In genomic region chr2:105925390-105925789, GRCh38 we compare ENCODE assay signal across 20 cellular contexts.
A peak's percentile ranks its signal among the peaks of the same experiment; 100 is the strongest.
DNase-seq lines count a peak whose midpoint lies in the region; ATAC-seq lines count a peak whose summit lies in the region.
"Had no signal": no experiment of that assay in that cellular context is flagged by ENCODE, and none has a peak within 500 bp of the region (broad histone marks: within the 10 kb centered on the region; RNA-seq: fewer than 3 reads in every experiment).

No MANE protein-coding gene starts in this region.

- POLR2A ChIA-PET in T-cell (lab: Charles Lee) = no interaction called here

- CTCF ChIA-PET in T-cell (lab: Charles Lee) = interaction anchor here in 1 of 2 donors (1.6 kb wide), 1 partner anchor 10 kb away, joined by 5 read pairs; no protein-coding TSS in a partner anchor

- H2AK5ac ChIP-seq in mesenchymal stem cell (ENCODE audit: low read length, severe bottlenecking) = no peak overlapping the region

- H3K23ac ChIP-seq in mesenchymal stem cell (ENCODE audit: low read length in 2 of 2) = no peak overlapping the region

- H3K18ac ChIP-seq in mesenchymal stem cell (ENCODE audit: low read depth in 1 of 2, low read length in 2 of 2) = no peak overlapping the region

- no peak overlapping the region for H3K4me2 ChIP-seq in mesenchymal stem cell (ENCODE audit: low read length, poor library complexity, severe bottlenecking)
- H3K4me2 ChIP-seq: BLaER1 treated with 17β-estradiol and CSF1 and Interleukin-3, amounts not matched to agents 10 nM and 100 nM; KMS-11; PC-9 had no signal

- 72% methylated on average over 6 of the region's 6 CpGs for WGBS in mesenchymal stem cell

- H2BK5ac ChIP-seq in mesenchymal stem cell (ENCODE audit: low read depth, low read length, poor library complexity, severe bottlenecking) = no peak overlapping the region

- peak overlapping the region; percentile 36 to 76 for H3K27ac Mint-ChIP-seq in T-cell
- H3K27ac Mint-ChIP-seq in stimulated activated effector memory CD8-positive, alpha-beta T cell treated with anti-CD3 and anti-CD28 coated beads, Interleukin-12 subunit alpha, Interleukin-12 subunit beta, amount 100 ng/mL, for 72 hours = peak overlapping the region; percentile 4

- no peaks in the 10 kb centered on the region for H3K9me3 ChIP-seq in mesenchymal stem cell (ENCODE audit: control insufficient read depth, low read length)
- H3K9me3 ChIP-seq: Caco-2 had no signal

- no peak for ATAC-seq in T-cell (replicated peaks in 1 of 4)
- no peak for ATAC-seq in stimulated activated effector memory CD8-positive, alpha-beta T cell treated with anti-CD3 and anti-CD28 coated beads, Interleukin-12 subunit alpha, Interleukin-12 subunit beta, amount 100 ng/mL, for 72 hours

- no peak overlapping the region for H3K27ac ChIP-seq in mesenchymal stem cell (ENCODE audit: low read length, poor library complexity, severe bottlenecking)
- H3K27ac ChIP-seq: BLaER1 treated with 17β-estradiol and CSF1 and Interleukin-3, amounts not matched to agents 10 nM and 100 nM; KMS-11; PC-9; SJSA1 had no signal

- H3K27me3 Mint-ChIP-seq in T-cell = no peaks in the 10 kb centered on the region

- peaks cover 71 to 77% (median 77%) of the 10 kb centered on the region in 3 donors for H3K4me1 Mint-ChIP-seq in T-cell
- H3K4me1 Mint-ChIP-seq in stimulated activated effector memory CD8-positive, alpha-beta T cell treated with anti-CD3 and anti-CD28 coated beads, Interleukin-12 subunit alpha, Interleukin-12 subunit beta, amount 100 ng/mL, for 72 hours = peaks cover 39% of the 10 kb centered on the region

- no peak overlapping the region for H4K8ac ChIP-seq in mesenchymal stem cell (ENCODE audit: low read length)

- no peaks in the 10 kb centered on the region for H3K79me1 ChIP-seq in mesenchymal stem cell (replicated peaks; ENCODE audit: low read length, poor library complexity, severe bottlenecking)

- H2AFZ ChIP-seq in mesenchymal stem cell (ENCODE audit: low read depth, low read length) = no peak overlapping the region
- H2AFZ ChIP-seq: PC-9 had no signal

- H3K4ac ChIP-seq in mesenchymal stem cell (ENCODE audit: low read depth in 1 of 2, low read length in 2 of 2) = no peak overlapping the region

- H2BK12ac ChIP-seq in mesenchymal stem cell (ENCODE audit: low read length in 2 of 2) = no peak overlapping the region

- H3K9ac ChIP-seq in mesenchymal stem cell (ENCODE audit: low read length) = no peak overlapping the region
- H3K9ac ChIP-seq: BLaER1 treated with 17β-estradiol and CSF1 and Interleukin-3, amounts not matched to agents 10 nM and 100 nM; KMS-11 had no signal

- DNase-seq in NCI-H748 (lab: John Stamatoyannopoulos, UW; ENCODE audit: unreplicated experiment) (peak; percentile 18), NCI-H748 treated with DMSO at 0.1 percent for 48 hours (lab: John Stamatoyannopoulos, UW) (no peak), NCI-H146 (lab: John Stamatoyannopoulos, UW) (peak; percentile 63), T-cell (no peak), mesenchymal stem cell (no peak), AG20443 (ENCODE audit: low spot score) (no peak)
- DNase-seq in stimulated activated effector memory CD8-positive, alpha-beta T cell treated with anti-CD3 and anti-CD28 coated beads, Interleukin-12 subunit alpha, Interleukin-12 subunit beta, amount 100 ng/mL, for 72 hours (ENCODE audit: low spot score in 2 of 2) = no peak
- DNase-seq in activated CD4-positive, alpha-beta T cell treated with anti-CD3 and anti-CD28 coated beads, Interleukin-2, amount 50 U/mL, for 4 hours = no peak
- DNase-seq: Caco-2, DMS53, NCI-H1048, NCI-H1694 treated with DMSO at 0.1 percent for 48 hours, NCI-H2107, NCI-H345, NCI-H69, PC-9, T-helper 1 cell had no signal

- no peaks in the 10 kb centered on the region for H3K4me1 ChIP-seq in mesenchymal stem cell (ENCODE audit: control insufficient read depth, insufficient read depth, low read depth, low read length)
- H3K4me1 ChIP-seq: BLaER1 treated with 17β-estradiol and CSF1 and Interleukin-3, amounts not matched to agents 10 nM and 100 nM; Caco-2; SJSA1 had no signal

- H3K36me3 ChIP-seq in mesenchymal stem cell (ENCODE audit: control insufficient read depth in 1 of 2, insufficient read depth in 2 of 2, low read depth in 1 of 2, low read length in 2 of 2) = no peaks in the 10 kb centered on the region
- H3K36me3 ChIP-seq: BLaER1 treated with 17β-estradiol and CSF1 and Interleukin-3, amounts not matched to agents 10 nM and 100 nM; SJSA1 had no signal

- no peak overlapping the region for H2BK120ac ChIP-seq in mesenchymal stem cell (ENCODE audit: low read depth, low read length)

- H3K14ac ChIP-seq in mesenchymal stem cell (ENCODE audit: low read length in 2 of 2) = no peak overlapping the region

- H2BK15ac ChIP-seq in mesenchymal stem cell (ENCODE audit: low read depth, poor library complexity, severe bottlenecking) = no peak overlapping the region

- H4K91ac ChIP-seq in mesenchymal stem cell (ENCODE audit: low read length) = no peak overlapping the region

- H3K4me3 Mint-ChIP-seq in T-cell = no peak overlapping the region
- H3K4me3 Mint-ChIP-seq in stimulated activated effector memory CD8-positive, alpha-beta T cell treated with anti-CD3 and anti-CD28 coated beads, Interleukin-12 subunit alpha, Interleukin-12 subunit beta, amount 100 ng/mL, for 72 hours = no peak overlapping the region

- no peaks in the 10 kb centered on the region for H3K36me3 Mint-ChIP-seq in T-cell
- H3K36me3 Mint-ChIP-seq in stimulated activated effector memory CD8-positive, alpha-beta T cell treated with anti-CD3 and anti-CD28 coated beads, Interleukin-12 subunit alpha, Interleukin-12 subunit beta, amount 100 ng/mL, for 72 hours = no peaks in the 10 kb centered on the region

- no peak overlapping the region for H3K4me3 ChIP-seq in mesenchymal stem cell (ENCODE audit: insufficient read depth in 1 of 2, low read depth in 1 of 2, low read length in 2 of 2)
- H3K4me3 ChIP-seq: BLaER1 treated with 17β-estradiol and CSF1 and Interleukin-3, amounts not matched to agents 10 nM and 100 nM; PC-9; SJSA1 had no signal

- H3K9me3 Mint-ChIP-seq in T-cell = peaks cover 0 to 7% (median 7%) of the 10 kb centered on the region in 3 donors
- peaks cover 3% of the 10 kb centered on the region for H3K9me3 Mint-ChIP-seq in stimulated activated effector memory CD8-positive, alpha-beta T cell treated with anti-CD3 and anti-CD28 coated beads, Interleukin-12 subunit alpha, Interleukin-12 subunit beta, amount 100 ng/mL, for 72 hours

- peaks cover 0 to 7% of the 10 kb centered on the region in 2 experiments for H3K27me3 ChIP-seq in mesenchymal stem cell (ENCODE audit: control insufficient read depth in 1 of 2, insufficient read depth in 1 of 2, low read length in 2 of 2)
- H3K27me3 ChIP-seq: BLaER1 treated with 17β-estradiol and CSF1 and Interleukin-3, amounts not matched to agents 10 nM and 100 nM; SJSA1 had no signal

Comparison
In these comparisons a context has a peak if more than half of its experiments do, and no peak if none do; other contexts are left out.
1. DNase-seq: peak in NCI-H748 (single experiment) and NCI-H146 (single experiment); none in NCI-H748 treated with DMSO at 0.1 percent for 48 hours (single experiment), T-cell (0 of 34), stimulated activated effector memory CD8-positive, alpha-beta T cell treated with anti-CD3 and anti-CD28 coated beads, Interleukin-12 subunit alpha, Interleukin-12 subunit beta, amount 100 ng/mL, for 72 hours (0 of 2), activated CD4-positive, alpha-beta T cell treated with anti-CD3 and anti-CD28 coated beads, Interleukin-2, amount 50 U/mL, for 4 hours (0 of 2), mesenchymal stem cell (single experiment) and AG20443 (single experiment).